Comparison of ENCODE assay signal across 16 cellular contexts in genomic region chr7:148291799-148292198, GRCh38.
DNase-seq lines count a peak whose midpoint lies in the region; ATAC-seq and TF ChIP-seq lines count a peak whose summit lies in the region.
"Had no signal": no experiment of that assay in that cellular context is flagged by ENCODE, and none has a peak within 500 bp of the region (broad histone marks: within the 10 kb centered on the region; RNA-seq: fewer than 3 reads in every experiment).

No MANE protein-coding gene starts in this region.

- H3K27me3 Mint-ChIP-seq in endodermal cell (ENCODE audit: insufficient read depth) (no peaks in the 10 kb centered on the region), neural progenitor cell (ENCODE audit: insufficient read depth, low read depth) (peaks cover 3% of the 10 kb centered on the region)

- H4K20me1 ChIP-seq in neural progenitor cell (ENCODE audit: low read depth), result no peaks in the 10 kb centered on the region

- 83 to 100% methylated on average over 1 of the region's 1 CpG for WGBS in endodermal cell (ENCODE audit: insufficient coverage in 1 of 2, insufficient read length in 1 of 2), 2 experiments

- no peaks in the 10 kb centered on the region for H3K36me3 ChIP-seq in endodermal cell (ENCODE audit: control insufficient read depth, insufficient read depth, low read length)
- H3K36me3 ChIP-seq in neural progenitor cell, result no peaks in the 10 kb centered on the region
- H3K36me3 ChIP-seq: HAP-1 had no signal

- ATAC-seq in SK-N-SH treated with all-trans-retinoic acid at 6 μM for 48 hours (peak; percentile 73), HG02571 (IDR thresholded peaks at IDR 0.05; ENCODE audit: unreplicated experiment) (no peak), HG03354 (IDR thresholded peaks at IDR 0.05; ENCODE audit: poor library complexity, severe bottlenecking, unreplicated experiment) (no peak)

- peak overlapping the region; percentile 27 for H3K27ac ChIP-seq in endodermal cell (ENCODE audit: low read depth, low read length)
- no peak overlapping the region for H3K27ac ChIP-seq in neural progenitor cell

- no peak overlapping the region for H2AFZ ChIP-seq in neural progenitor cell (replicated peaks)

- H3K4me3 Mint-ChIP-seq in endodermal cell (no peak overlapping the region), neural progenitor cell (no peak overlapping the region)
- H3K4me3 Mint-ChIP-seq: CD4-positive, alpha-beta memory T cell; HFFc6 had no signal

- H3K4me3 ChIP-seq in endodermal cell (ENCODE audit: low read length) (no peak overlapping the region), neural progenitor cell (no peak overlapping the region)
- H3K4me3 ChIP-seq: HAP-1 had no signal

- H3K4me2 ChIP-seq in neural progenitor cell, result no peak overlapping the region

- H3K4me1 ChIP-seq in endodermal cell (ENCODE audit: control insufficient read depth, insufficient read depth, low read length) (peaks cover 6% of the 10 kb centered on the region), neural progenitor cell (peaks cover 25% of the 10 kb centered on the region)
- H3K4me1 ChIP-seq: HAP-1 had no signal

- peaks cover 8% of the 10 kb centered on the region for H3K9me3 ChIP-seq in endodermal cell (ENCODE audit: control insufficient read depth, low read length)
- no peaks in the 10 kb centered on the region for H3K9me3 ChIP-seq in neural progenitor cell (ENCODE audit: low read depth)
- H3K9me3 ChIP-seq: HAP-1 had no signal

- H3K27me3 ChIP-seq in endodermal cell (ENCODE audit: control insufficient read depth, insufficient read depth, low read length, poor library complexity, severe bottlenecking) (no peaks in the 10 kb centered on the region), neural progenitor cell (no peaks in the 10 kb centered on the region)

- H3K9ac ChIP-seq in endodermal cell (ENCODE audit: extremely low read depth, low read length, poor library complexity, severe bottlenecking) (no peak overlapping the region), neural progenitor cell (no peak overlapping the region)

- H3K27ac Mint-ChIP-seq in endodermal cell (no peak overlapping the region), neural progenitor cell (peak overlapping the region; percentile 59)
- H3K27ac Mint-ChIP-seq: CD4-positive, alpha-beta memory T cell; HFFc6 had no signal

- peaks cover 6% of the 10 kb centered on the region for H3F3A ChIP-seq in neural progenitor cell (ENCODE audit: low read depth)

- H3K79me2 ChIP-seq in neural progenitor cell (ENCODE audit: low read depth), result no peaks in the 10 kb centered on the region

- H3K4me1 Mint-ChIP-seq in endodermal cell (peaks cover 24% of the 10 kb centered on the region), neural progenitor cell (peaks cover 24% of the 10 kb centered on the region)
- H3K4me1 Mint-ChIP-seq: CD4-positive, alpha-beta memory T cell had no signal

- DNase-seq in endodermal cell, result no peak
- DNase-seq in neural progenitor cell (ENCODE audit: low spot score), result no peak
- no peak for DNase-seq in HT-29 (ENCODE audit: low spot score)
- DNase-seq: C1 segment of cervical spinal cord; Calu3; CD4-positive, alpha-beta memory T cell; COR-L47; DMS53; DMS79 treated with DMSO at 0.1 percent for 48 hours; GF-D8; GOT3; HFFc6 had no signal

- TF ChIP-seq CTCF in endodermal cell (conservative IDR thresholded peaks at IDR 0.05) (no peak), neural progenitor cell (IDR thresholded peaks at IDR 0.05) (no peak)

- H3K9me3 Mint-ChIP-seq in endodermal cell, result peaks cover 2% of the 10 kb centered on the region
- H3K9me3 Mint-ChIP-seq in neural progenitor cell, result peaks cover 7% of the 10 kb centered on the region

- H3K36me3 Mint-ChIP-seq in endodermal cell (ENCODE audit: low read depth) (no peaks in the 10 kb centered on the region), neural progenitor cell (no peaks in the 10 kb centered on the region)
- H3K36me3 Mint-ChIP-seq: CD4-positive, alpha-beta memory T cell had no signal

TF ChIP-seq in SK-N-SH treated with all-trans-retinoic acid at 6 μM for 48 hours, 23 proteins besides CTCF, POLR2A, EP300 and RAD21:
- TF ChIP-seq ISL1 (CRISPR knock-in tag; IDR thresholded peaks at IDR 0.05) (no peak), ZC3H10 (CRISPR knock-in tag; IDR thresholded peaks at IDR 0.05) (0 out of 2 replicates have a peak, but pooled peaks have one; percentile 43)
